Comparison of ENCODE assay signal across 8 cellular contexts in genomic region chr11:14148653-14149273, GRCh38.
A peak's percentile ranks its signal among the peaks of the same experiment; 100 is the strongest.
DNase-seq lines count a peak whose midpoint lies in the region; ATAC-seq and TF ChIP-seq lines count a peak whose summit lies in the region.

No MANE protein-coding gene starts in this region.

- H3K4me1 Mint-ChIP-seq in H9 (no peaks in the 10 kb centered on the region), neural progenitor cell (no peaks in the 10 kb centered on the region)

- peaks cover 0 to 8% (median 7%) of the 10 kb centered on the region in 3 experiments; a peak in 4 of 7 replicates for H3K36me3 Mint-ChIP-seq in H9 (ENCODE audit: insufficient read depth in 1 of 3, low read depth in 3 of 3)
- no peaks in the 10 kb centered on the region for H3K36me3 Mint-ChIP-seq in neural progenitor cell

- H4K8ac ChIP-seq in H9 (replicated peaks; ENCODE audit: insufficient read length, low read depth, low read length): no peak overlapping the region

- peak; percentile 92 for ATAC-seq in PC-3
- no peak for ATAC-seq in GM21528 (IDR thresholded peaks at IDR 0.05; ENCODE audit: low FRiP score, unreplicated experiment)
- ATAC-seq in GM18498 (IDR thresholded peaks at IDR 0.05; ENCODE audit: unreplicated experiment): no peak

- no peak overlapping the region for H4K91ac ChIP-seq in H9 (ENCODE audit: insufficient read length, low read depth, low read length)

- no peak overlapping the region for H3K56ac ChIP-seq in H9 (ENCODE audit: insufficient read length, low read depth, low read length)

- no peaks in the 10 kb centered on the region for H3K79me1 ChIP-seq in H9 (ENCODE audit: insufficient read depth, low read depth, low read length, poor library complexity, severe bottlenecking)

- CTCF ChIA-PET in PC-3 (lab: Charles Lee): interaction anchor here (0.6 to 1.7 kb wide), 7 partner anchors 39 to 373 kb away, joined by 3 to 6 read pairs (median 4); no protein-coding TSS in a partner anchor

- DNase-seq in DMS53 treated with DMSO at 0.1 percent for 48 hours (lab: John Stamatoyannopoulos, UW; ENCODE audit: unreplicated experiment): peak; percentile 65
- DNase-seq in H9: no peak
- DNase-seq in PC-3: peak; percentile 72
- peak; percentile 48 for DNase-seq in epithelial cell of esophagus (ENCODE audit: low read depth)
- peak; percentile 30 for DNase-seq in neural progenitor cell (ENCODE audit: low spot score)
- no peak for DNase-seq in 8988T

- no peak overlapping the region for H3K4me3 ChIP-seq in PC-3 (ENCODE audit: low read length)
- no peak overlapping the region for H3K4me3 ChIP-seq in epithelial cell of esophagus (ENCODE audit: low read length)
- H3K4me3 ChIP-seq in neural progenitor cell: no peak overlapping the region

- TF ChIP-seq CTCF in H9 (conservative IDR thresholded peaks at IDR 0.05) (peak; percentile 55), PC-3 (conservative IDR thresholded peaks at IDR 0.05; ENCODE audit: low read depth, low read length) (peak; percentile 77), epithelial cell of esophagus (IDR thresholded peaks at IDR 0.05; ENCODE audit: insufficient read depth, low read depth, low read length, missing control alignments) (peak; percentile 57), neural progenitor cell (IDR thresholded peaks at IDR 0.05) (peak; percentile 63)

- H3K9ac ChIP-seq in H9 (ENCODE audit: extremely low read depth, insufficient read length, low read length) (no peak overlapping the region), PC-3 (ENCODE audit: low read length) (no peak overlapping the region), neural progenitor cell (no peak overlapping the region)

- no CpG with 5 or more reads among the region's 3 CpGs for WGBS in H9 (ENCODE audit: extremely low coverage, insufficient read length, low lambda C conversion rate)

- H3K27ac ChIP-seq in H9 (ENCODE audit: insufficient read length, low read depth, low read length) (no peak overlapping the region), PC-3 (ENCODE audit: low read length) (no peak overlapping the region), neural progenitor cell (no peak overlapping the region)

- H2BK5ac ChIP-seq in H9 (ENCODE audit: insufficient read length, low read length): no peak overlapping the region

- no peaks in the 10 kb centered on the region for H3K36me3 ChIP-seq in PC-3 (ENCODE audit: low read depth, low read length)
- H3K36me3 ChIP-seq in neural progenitor cell: no peaks in the 10 kb centered on the region

- H3K9me3 Mint-ChIP-seq in H9 (peaks cover 7 to 8% of the 10 kb centered on the region in 2 experiments), neural progenitor cell (peaks cover 7% of the 10 kb centered on the region)

- no peak overlapping the region for H3K4me3 Mint-ChIP-seq in H9
- H3K4me3 Mint-ChIP-seq in neural progenitor cell: no peak overlapping the region

- no peaks in the 10 kb centered on the region for H3K9me2 ChIP-seq in PC-3 (replicated peaks; ENCODE audit: low read length)

- H3K14ac ChIP-seq in H9 (ENCODE audit: insufficient read depth, low read length): no peak overlapping the region

- H3K4me2 ChIP-seq in H9 (ENCODE audit: insufficient read depth, insufficient read length, low read length) (no peak overlapping the region), PC-3 (ENCODE audit: low read length) (no peak overlapping the region), neural progenitor cell (no peak overlapping the region)

- H3K23me2 ChIP-seq in H9 (ENCODE audit: insufficient read length, low read depth, low read length, poor library complexity, severe bottlenecking): no peaks in the 10 kb centered on the region

- BruUV-seq in PC-3 (replicated peaks; lab: Mats Ljungman, UMichigan): no TSS peak

- H2BK20ac ChIP-seq in H9 (ENCODE audit: low read depth, low read length, poor library complexity, severe bottlenecking): no peak overlapping the region

- no peak overlapping the region for H4K5ac ChIP-seq in H9 (ENCODE audit: insufficient read length, low read depth, low read length)

- H3K9me3 ChIP-seq in H9 (ENCODE audit: control insufficient read depth, low read depth, low read length) (peaks cover 2% of the 10 kb centered on the region), PC-3 (ENCODE audit: low read length) (no peaks in the 10 kb centered on the region), neural progenitor cell (ENCODE audit: low read depth) (no peaks in the 10 kb centered on the region)

- H2BK15ac ChIP-seq in H9 (ENCODE audit: low read depth, low read length): no peak overlapping the region

- H3K4ac ChIP-seq in H9 (ENCODE audit: low read depth, low read length): no peak overlapping the region

- no peak overlapping the region for H2BK120ac ChIP-seq in H9 (ENCODE audit: low read depth, low read length, poor library complexity, severe bottlenecking)

- H3K27ac Mint-ChIP-seq in H9: no peak overlapping the region
- H3K27ac Mint-ChIP-seq in neural progenitor cell: no peak overlapping the region

- H3K27me3 ChIP-seq in H9 (ENCODE audit: insufficient read depth, low read length) (no peaks in the 10 kb centered on the region), PC-3 (ENCODE audit: low read length) (no peaks in the 10 kb centered on the region; the same call in 1 of the 2 replicates), neural progenitor cell (no peaks in the 10 kb centered on the region)

- H3K18ac ChIP-seq in H9 (ENCODE audit: insufficient read length, low read depth, low read length): no peak overlapping the region

- no peak overlapping the region for H3T11ph ChIP-seq in H9 (ENCODE audit: low read length)

- no peak overlapping the region for H2AK5ac ChIP-seq in H9 (ENCODE audit: insufficient read length, low read length)

- H2BK12ac ChIP-seq in H9 (ENCODE audit: insufficient read length, low read depth, low read length): no peak overlapping the region

- peaks cover 2% of the 10 kb centered on the region; the same call in 1 of the 2 replicates for H3K79me2 ChIP-seq in H9 (ENCODE audit: insufficient read depth, low read length)
- no peaks in the 10 kb centered on the region for H3K79me2 ChIP-seq in PC-3 (ENCODE audit: low read length)
- H3K79me2 ChIP-seq in neural progenitor cell (ENCODE audit: low read depth): no peaks in the 10 kb centered on the region

- no peaks in the 10 kb centered on the region for H3K4me1 ChIP-seq in H9 (ENCODE audit: insufficient read depth, low read length)
- no peaks in the 10 kb centered on the region; the same call in 1 of the 2 replicates for H3K4me1 ChIP-seq in PC-3 (ENCODE audit: insufficient read depth, low read length)
- H3K4me1 ChIP-seq in neural progenitor cell: no peaks in the 10 kb centered on the region

- H3K27me3 Mint-ChIP-seq in H9 (ENCODE audit: low read depth) (peaks cover under 1% of the 10 kb centered on the region; the same call in 1 of the 2 replicates), neural progenitor cell (ENCODE audit: insufficient read depth, low read depth) (peaks cover 2% of the 10 kb centered on the region)

- H3K23ac ChIP-seq in H9 (ENCODE audit: insufficient read length, low read depth, low read length): no peak overlapping the region

- intact Hi-C loops in PC-3 (cut with micrococcal nuclease): loop anchor here (1.0 to 5.0 kb wide), 6 partner anchors 101 to 376 kb away; no protein-coding TSS in a partner anchor

- no peak overlapping the region for H2AFZ ChIP-seq in H9 (ENCODE audit: low read length)
- H2AFZ ChIP-seq in PC-3 (ENCODE audit: low read length): no peak overlapping the region
- no peak overlapping the region for H2AFZ ChIP-seq in neural progenitor cell (replicated peaks)

- no peaks in the 10 kb centered on the region for H4K20me1 ChIP-seq in H9 (ENCODE audit: control insufficient read depth, insufficient read depth, insufficient read length)
- H4K20me1 ChIP-seq in PC-3 (ENCODE audit: low read length): no peaks in the 10 kb centered on the region
- H4K20me1 ChIP-seq in neural progenitor cell (ENCODE audit: low read depth): no peaks in the 10 kb centered on the region

- POLR2A ChIA-PET in PC-3 (lab: Charles Lee; ENCODE audit: unreplicated experiment): no interaction called here

- no peaks in the 10 kb centered on the region for H3F3A ChIP-seq in PC-3 (ENCODE audit: low read length, unreplicated experiment)
- no peaks in the 10 kb centered on the region for H3F3A ChIP-seq in neural progenitor cell (ENCODE audit: low read depth)

Comparison
In these comparisons a context has a peak if more than half of its experiments do, and no peak if none do; other contexts are left out.
1. DNase-seq: peak in DMS53 treated with DMSO at 0.1 percent for 48 hours (single experiment), PC-3 (single experiment), epithelial cell of esophagus (single experiment) and neural progenitor cell (single experiment); none in H9 (single experiment) and 8988T (single experiment).
2. Peak in every context shown above with its lines, with median percentiles within 50 percentile points of each other: CTCF ChIP-seq.